15 cellular contexts compared by ENCODE assay signal in the genomic region with DNA sequence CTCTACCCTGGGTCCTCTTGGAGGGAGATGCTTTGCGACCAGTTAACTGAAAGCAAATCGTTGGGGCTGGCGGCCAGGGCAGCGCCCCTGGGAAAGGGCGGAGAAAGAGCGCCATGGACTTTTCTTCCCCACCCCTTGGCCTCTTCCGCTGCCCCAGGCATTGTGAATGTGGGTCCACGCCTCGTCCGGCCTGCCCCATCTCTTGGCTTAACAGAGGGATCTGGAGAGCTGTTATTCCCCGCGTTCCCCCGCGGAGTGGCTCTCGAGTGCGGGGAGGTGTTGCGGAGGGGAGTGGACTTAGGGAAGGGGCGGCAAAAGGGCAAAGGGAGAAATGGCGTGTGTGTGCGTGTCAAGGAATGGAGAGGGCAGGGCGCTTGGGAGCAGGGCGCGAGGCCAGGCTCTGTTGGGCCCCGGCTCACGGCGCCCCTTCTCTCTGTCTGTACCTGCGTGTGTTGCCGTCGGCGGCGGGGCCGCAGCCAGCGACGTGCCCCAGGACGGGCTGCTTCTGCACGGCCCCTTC. TPM values are rescaled to one million over a fixed set of nuclear protein-coding genes. Genes with fewer than 3 reads are reported as not detected.
DNase-seq lines count a peak whose midpoint lies in the region; ATAC-seq and TF ChIP-seq lines count a peak whose summit lies in the region.
"Had no signal": no experiment of that assay in that cellular context is flagged by ENCODE, and none has a peak within 500 bp of the region (broad histone marks: within the 10 kb centered on the region; RNA-seq: fewer than 3 reads in every experiment).

No MANE protein-coding gene starts in this region.

- no peaks in the 10 kb centered on the region for H3K9me3 Mint-ChIP-seq in Calu3 (ENCODE audit: low read depth, unreplicated experiment)
- peaks cover 14% of the 10 kb centered on the region for H3K9me3 Mint-ChIP-seq in glutamatergic neuron (ENCODE audit: unreplicated experiment)

- H3K9me3 ChIP-seq in HUES48 (ENCODE audit: control insufficient read depth, insufficient read depth, low read length): no peaks in the 10 kb centered on the region
- peaks cover 14% of the 10 kb centered on the region for H3K9me3 ChIP-seq in osteoblast (ENCODE audit: low read depth, low read length)
- no peaks in the 10 kb centered on the region for H3K9me3 ChIP-seq in prostate gland
- H3K9me3 ChIP-seq: heart right ventricle had no signal

- 3% methylated on average over 32 of the region's 36 CpGs for WGBS in prostate gland

- CTCF ChIA-PET in Calu3 (lab: Charles Lee): interaction anchor here (1.8 kb wide), 1 partner anchor 31 kb away, joined by 4 read pairs; no protein-coding TSS in a partner anchor

- no peak for TF ChIP-seq POLR2A in GM18505 (IDR thresholded peaks at IDR 0.05; ENCODE audit: borderline replicate concordance, extremely low read depth, insufficient read depth, insufficient read length)
- no peak for TF ChIP-seq POLR2A in prostate gland (IDR thresholded peaks at IDR 0.05)

- H3K27ac Mint-ChIP-seq in Calu3 (ENCODE audit: unreplicated experiment) (no peak overlapping the region), glutamatergic neuron (ENCODE audit: unreplicated experiment) (no peak overlapping the region)

- H3K36me3 ChIP-seq in HUES48 (ENCODE audit: control insufficient read depth, insufficient read depth, low read length): no peaks in the 10 kb centered on the region
- no peaks in the 10 kb centered on the region for H3K36me3 ChIP-seq in osteoblast (ENCODE audit: insufficient read depth, low read length)
- no peaks in the 10 kb centered on the region for H3K36me3 ChIP-seq in prostate gland
- H3K36me3 ChIP-seq: heart right ventricle had no signal

- no TSS peak for BruUV-seq in Calu3 (replicated peaks; lab: Mats Ljungman, UMichigan)

- ATAC-seq in GM18505 (IDR thresholded peaks at IDR 0.05; ENCODE audit: unreplicated experiment) (no peak), HG02798 (IDR thresholded peaks at IDR 0.05; ENCODE audit: poor library complexity, unreplicated experiment) (no peak)

- H3K4me1 ChIP-seq in HUES48 (ENCODE audit: control insufficient read depth, insufficient read depth, low read length) (peaks cover 49% of the 10 kb centered on the region), osteoblast (ENCODE audit: insufficient read depth, low read length) (no peaks in the 10 kb centered on the region), prostate gland (replicated peaks) (peaks cover 5% of the 10 kb centered on the region)

- H2AFZ ChIP-seq in osteoblast (ENCODE audit: low read length): no peak overlapping the region

- no peaks in the 10 kb centered on the region for H3K79me2 ChIP-seq in osteoblast (ENCODE audit: insufficient read depth, low read length)

- H3K4me1 Mint-ChIP-seq in Calu3 (ENCODE audit: low read depth, unreplicated experiment) (peaks cover 2% of the 10 kb centered on the region), glutamatergic neuron (ENCODE audit: low read depth, unreplicated experiment) (peaks cover 2% of the 10 kb centered on the region)

- no peak overlapping the region for H3K4me2 ChIP-seq in osteoblast (ENCODE audit: insufficient read depth, low read length)

- DNase-seq in Calu3: no peak
- DNase-seq in glutamatergic neuron: no peak
- DNase-seq in osteoblast (ENCODE audit: insufficient read length, low spot score, missing footprints): peak; percentile 75
- no peak for DNase-seq in prostate gland (ENCODE audit: low spot score)
- DNase-seq in DMS79 (lab: John Stamatoyannopoulos, UW): no peak
- DNase-seq: COR-L47; heart right ventricle; NCI-H2081 treated with DMSO at 0.1 percent for 48 hours; OCI-M1; stimulated activated CD8-positive, alpha-beta memory T cell treated with anti-CD3 and anti-CD28 coated beads, Interleukin-4, amount 100 ng/mL, for 48 hours had no signal

- H3K27me3 Mint-ChIP-seq in Calu3 (ENCODE audit: unreplicated experiment) (peaks cover 46% of the 10 kb centered on the region), glutamatergic neuron (ENCODE audit: unreplicated experiment) (peaks cover 34% of the 10 kb centered on the region)

- no peak for TF ChIP-seq CTCF in Calu3 (IDR thresholded peaks at IDR 0.05; ENCODE audit: unreplicated experiment)
- TF ChIP-seq CTCF in glutamatergic neuron (IDR thresholded peaks at IDR 0.05; ENCODE audit: partially characterized antibody, unreplicated experiment): no peak
- no peak for TF ChIP-seq CTCF in osteoblast (IDR thresholded peaks at IDR 0.05; ENCODE audit: extremely low read depth, low read depth, low read length)
- no peak for TF ChIP-seq CTCF in prostate gland (IDR thresholded peaks at IDR 0.05)

- intact Hi-C loops in Calu3 (cut with micrococcal nuclease; ENCODE audit: unreplicated experiment) (no loop called here), prostate gland (cut with DNase I) (no loop called here)

- H3K36me3 Mint-ChIP-seq in Calu3 (ENCODE audit: insufficient read depth, unreplicated experiment): peaks cover 4% of the 10 kb centered on the region
- H3K36me3 Mint-ChIP-seq in glutamatergic neuron (ENCODE audit: unreplicated experiment): no peaks in the 10 kb centered on the region

- H3K27ac ChIP-seq in HUES48 (ENCODE audit: low read depth, low read length): no peak overlapping the region
- H3K27ac ChIP-seq in osteoblast (ENCODE audit: low read depth, low read length): no peak overlapping the region
- H3K27ac ChIP-seq in prostate gland: no peak overlapping the region
- H3K27ac ChIP-seq: heart right ventricle had no signal

- H3K9ac ChIP-seq in HUES48 (ENCODE audit: low read depth, low read length): no peak overlapping the region

- peak overlapping the region; percentile 45 for H3K4me3 Mint-ChIP-seq in Calu3 (ENCODE audit: low read depth, unreplicated experiment)
- H3K4me3 Mint-ChIP-seq in glutamatergic neuron (ENCODE audit: unreplicated experiment): peak overlapping the region; percentile 52

- peaks cover 2% of the 10 kb centered on the region for H4K20me1 ChIP-seq in osteoblast (ENCODE audit: insufficient read depth, low read length)

- H3K4me3 ChIP-seq in HUES48 (ENCODE audit: low read depth, low read length): peak overlapping the region; percentile 43
- H3K4me3 ChIP-seq in osteoblast (ENCODE audit: insufficient read depth, low read length): no peak overlapping the region
- no peak overlapping the region for H3K4me3 ChIP-seq in prostate gland

- H3K27me3 ChIP-seq in HUES48 (ENCODE audit: control insufficient read depth, insufficient read depth, low read length) (peaks cover 100% of the 10 kb centered on the region), osteoblast (ENCODE audit: insufficient read depth, low read length) (peaks cover 100% of the 10 kb centered on the region), prostate gland (replicated peaks; ENCODE audit: insufficient read depth) (peaks cover 61% of the 10 kb centered on the region)

RNA-seq across cellular contexts. Expression of a gene that starts 6.6 kb away (rescaled TPM):
- total RNA-seq in Calu3 (2022) (not detected in 2 replicates), glutamatergic neuron (ENCODE audit: unreplicated experiment) (0.54 TPM), osteoblast (not detected in 2 replicates), prostate gland (1 to 10 TPM in 1 of 2 donors, not detected in 1; 9.8 TPM)
- total RNA-seq: aorta; heart right ventricle; T-helper 1 cell treated with Interleukin-12 subunit alpha and Interleukin-12 subunit beta and Interleukin-4 antibody, amounts not matched to agents 30 ng/mL and 1 ng/mL, for 36 hours had no signal

RNA-seq across cellular contexts. Expression of a gene that starts 36.7 kb away (rescaled TPM):
- 71.1 and 84.4 TPM in 2 replicates for total RNA-seq in Calu3 (2022)
- total RNA-seq in glutamatergic neuron (ENCODE audit: unreplicated experiment): 1.7 TPM
- total RNA-seq in osteoblast: 17.0 and 19.2 TPM in 2 replicates
- 10 to 100 TPM; 42.5 to 91.5 TPM for total RNA-seq in prostate gland
